20 cellular contexts compared by ENCODE assay signal in the genomic region with DNA sequence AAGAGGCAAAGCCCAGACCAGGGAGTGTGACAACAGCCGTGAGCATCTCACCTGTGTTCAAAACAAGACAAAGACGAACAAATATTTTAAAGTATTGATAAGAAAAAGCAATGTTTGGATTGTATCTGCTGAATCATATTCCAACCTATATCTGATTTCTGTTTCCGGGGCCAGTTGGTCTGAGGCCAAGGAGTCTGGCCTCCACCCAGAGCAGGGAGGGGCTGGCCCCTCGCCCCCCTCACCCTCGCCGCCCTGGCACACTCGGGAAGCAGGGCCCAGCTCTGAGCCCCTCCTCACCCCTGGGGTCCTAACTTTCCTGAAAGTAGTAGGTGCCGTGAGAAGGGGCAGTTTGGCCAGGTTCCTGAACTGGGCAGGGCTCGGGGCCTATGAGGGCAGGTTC. TPM values are rescaled to one million over a fixed set of nuclear protein-coding genes. Genes with fewer than 3 reads are reported as not detected.
DNase-seq lines count a peak whose midpoint lies in the region; ATAC-seq and TF ChIP-seq lines count a peak whose summit lies in the region.
"Had no signal": no experiment of that assay in that cellular context is flagged by ENCODE, and none has a peak within 500 bp of the region (broad histone marks: within the 10 kb centered on the region; RNA-seq: fewer than 3 reads in every experiment).

No MANE protein-coding gene starts in this region.

- H3K27me3 ChIP-seq in neuronal stem cell (ENCODE audit: control insufficient read depth in 3 of 3, insufficient read depth in 3 of 3, low read depth in 1 of 3, low read length in 3 of 3) = no peaks in the 10 kb centered on the region
- H3K27me3 ChIP-seq in tibial artery = no peaks in the 10 kb centered on the region
- H3K27me3 ChIP-seq: SJSA1 had no signal

- H3K27me3 Mint-ChIP-seq in Calu3 (ENCODE audit: unreplicated experiment) = peaks cover 46% of the 10 kb centered on the region
- H3K27me3 Mint-ChIP-seq: CD8-positive, alpha-beta memory T cell had no signal

- no CpG with 5 or more reads among the region's 9 CpGs for WGBS in neuronal stem cell (ENCODE audit: extremely low coverage in 2 of 2, insufficient read length in 2 of 2, insufficient replicate concordance in 1 of 2), 2 donors

- H3K4me3 Mint-ChIP-seq in Calu3 (ENCODE audit: low read depth, unreplicated experiment) = peak overlapping the region; percentile 15
- H3K4me3 Mint-ChIP-seq: CD8-positive, alpha-beta memory T cell; T-helper 1 cell treated with Interleukin-12 subunit alpha and Interleukin-12 subunit beta and Interleukin-4 antibody, amounts not matched to agents 30 μg/mL and 1 μg/mL, for 36 hours had no signal

- H3K27ac Mint-ChIP-seq in Calu3 (ENCODE audit: unreplicated experiment) = no peak overlapping the region
- H3K27ac Mint-ChIP-seq: CD8-positive, alpha-beta memory T cell; T-helper 1 cell treated with Interleukin-12 subunit alpha and Interleukin-12 subunit beta and Interleukin-4 antibody, amounts not matched to agents 30 μg/mL and 1 μg/mL, for 36 hours had no signal

- H3K36me3 ChIP-seq in neuronal stem cell (replicated peaks in 1 of 2; ENCODE audit: control insufficient read depth in 2 of 2, insufficient read depth in 2 of 2, low read length in 2 of 2) (peaks cover 13 to 51% of the 10 kb centered on the region in 2 donors), tibial artery (peaks cover 5 to 53% (median 47%) of the 10 kb centered on the region in 3 donors)

- H3K4me1 ChIP-seq in neuronal stem cell (ENCODE audit: control insufficient read depth in 2 of 2, insufficient read depth in 1 of 2, low read depth in 1 of 2, low read length in 2 of 2) (peaks cover 2 to 3% of the 10 kb centered on the region in 2 donors), tibial artery (no peaks in the 10 kb centered on the region)
- H3K4me1 ChIP-seq: SJSA1 had no signal

- peaks cover 9% of the 10 kb centered on the region for H3K4me1 Mint-ChIP-seq in Calu3 (ENCODE audit: low read depth, unreplicated experiment)
- H3K4me1 Mint-ChIP-seq: CD8-positive, alpha-beta memory T cell had no signal

- POLR2A ChIA-PET in RWPE1 (lab: Yijun Ruan, JAX; ENCODE audit: low non-redundant PET) = no interaction called here

- peaks cover 3% of the 10 kb centered on the region for H3K79me1 ChIP-seq in neuronal stem cell (ENCODE audit: low read depth, low read length)

- no TSS peak for BruUV-seq in Calu3 (replicated peaks; lab: Mats Ljungman, UMichigan)

- no peak overlapping the region for H3K9ac ChIP-seq in neuronal stem cell (ENCODE audit: low read depth, low read length, poor library complexity)

- H3K23ac ChIP-seq in neuronal stem cell (ENCODE audit: low read depth, low read length, poor library complexity) = no peak overlapping the region

- no peak overlapping the region for H3K14ac ChIP-seq in neuronal stem cell (ENCODE audit: low read length)

- DNase-seq in NCI-H1092 treated with DMSO at 0.1 percent for 48 hours (lab: John Stamatoyannopoulos, UW) (peak; percentile 7), NCI-H1092 (lab: John Stamatoyannopoulos, UW) (no peak), Calu3 (no peak), RWPE1 (ENCODE audit: low spot score) (no peak), neuronal stem cell (ENCODE audit: low spot score) (no peak), NCI-H510A treated with DMSO at 0.1 percent for 48 hours (lab: John Stamatoyannopoulos, UW) (no peak), tibial artery (no peak)
- DNase-seq: CD8-positive, alpha-beta memory T cell; DMS79; KG1; NCI-H1105 treated with DMSO at 0.1 percent for 48 hours; NCI-H2081; NCI-H2171 treated with DMSO at 0.1 percent for 48 hours; NK-92 treated with Interleukin-12 subunit alpha and Interleukin-12 subunit beta, amount 100 ng/mL, for 24 hours had no signal

- H3K4me2 ChIP-seq in neuronal stem cell (ENCODE audit: insufficient read depth, low read length, poor library complexity, severe bottlenecking) = no peak overlapping the region

- H3K4me3 ChIP-seq in neuronal stem cell (ENCODE audit: low read length in 2 of 2) (no peak overlapping the region), tibial artery (no peak overlapping the region)
- H3K4me3 ChIP-seq: SJSA1 had no signal

- no peak overlapping the region for H4K8ac ChIP-seq in neuronal stem cell (ENCODE audit: low read depth, low read length)

- CTCF ChIA-PET in Calu3 (lab: Charles Lee) (no interaction called here), RWPE1 (lab: Yijun Ruan, JAX) (no interaction called here)

- no peak overlapping the region for H2BK5ac ChIP-seq in neuronal stem cell (ENCODE audit: low read length)

- H2BK12ac ChIP-seq in neuronal stem cell (ENCODE audit: low read length) = no peak overlapping the region

- H3K27ac ChIP-seq in RWPE1 (peak overlapping the region; percentile 24), neuronal stem cell (replicated peaks; ENCODE audit: low read length) (no peak overlapping the region), tibial artery (no peak overlapping the region)
- H3K27ac ChIP-seq: 22Rv1, C4-2B, SJSA1 had no signal

- intact Hi-C loops in Calu3 (cut with micrococcal nuclease; ENCODE audit: unreplicated experiment) = no loop called here
- intact Hi-C loops in tibial artery (cut with DNase I; ENCODE audit: low total_unique reads) = no loop called here

- no peak overlapping the region for H2AFZ ChIP-seq in neuronal stem cell (ENCODE audit: low read length)

- no peak for ATAC-seq in GM21717 (IDR thresholded peaks at IDR 0.05; ENCODE audit: unreplicated experiment)
- ATAC-seq: Right ventricle myocardium inferior had no signal

- no peaks in the 10 kb centered on the region for H3K9me3 Mint-ChIP-seq in Calu3 (ENCODE audit: low read depth, unreplicated experiment)
- H3K9me3 Mint-ChIP-seq: CD8-positive, alpha-beta memory T cell; T-helper 1 cell treated with Interleukin-12 subunit alpha and Interleukin-12 subunit beta and Interleukin-4 antibody, amounts not matched to agents 30 μg/mL and 1 μg/mL, for 36 hours had no signal

- TF ChIP-seq CTCF in Calu3 (IDR thresholded peaks at IDR 0.05; ENCODE audit: unreplicated experiment) (no peak), RWPE1 (conservative IDR thresholded peaks at IDR 0.05; ENCODE audit: low read depth) (no peak), tibial artery (IDR thresholded peaks at IDR 0.05) (no peak)

- H2AK5ac ChIP-seq in neuronal stem cell (ENCODE audit: low read depth, low read length) = peak overlapping the region; percentile 37

- H3K4ac ChIP-seq in neuronal stem cell (ENCODE audit: low read length) = no peak overlapping the region

- peaks cover 5% of the 10 kb centered on the region for H3K36me3 Mint-ChIP-seq in Calu3 (ENCODE audit: insufficient read depth, unreplicated experiment)
- H3K36me3 Mint-ChIP-seq: CD8-positive, alpha-beta memory T cell had no signal

- no peak overlapping the region for H2BK15ac ChIP-seq in neuronal stem cell (ENCODE audit: low read length)

- no peak overlapping the region for H4K91ac ChIP-seq in neuronal stem cell (ENCODE audit: low read depth, low read length, poor library complexity)

- no peaks in the 10 kb centered on the region for H3K9me3 ChIP-seq in neuronal stem cell (replicated peaks in 1 of 2; ENCODE audit: control insufficient read depth in 2 of 2, insufficient read depth in 1 of 2, low read depth in 1 of 2, low read length in 2 of 2)
- H3K9me3 ChIP-seq in tibial artery = no peaks in the 10 kb centered on the region
- H3K9me3 ChIP-seq: SJSA1 had no signal

- no peak overlapping the region for H2BK120ac ChIP-seq in neuronal stem cell (ENCODE audit: low read depth, low read length)

- no peak overlapping the region for H3K18ac ChIP-seq in neuronal stem cell (ENCODE audit: low read length)

RNA-seq across cellular contexts. Expression of a gene that starts 48.0 kb away (rescaled TPM):
- total RNA-seq in Calu3 (2022) = 2,184 and 2,327 TPM in 2 replicates
- 5,937 TPM for polyA plus RNA-seq in neuronal stem cell (2013, experiment 1 of 2)
- 5,622 TPM for polyA plus RNA-seq in neuronal stem cell (2013, experiment 2 of 2)
